Comparison of ENCODE assay signal across 31 cellular contexts in the genomic region with DNA sequence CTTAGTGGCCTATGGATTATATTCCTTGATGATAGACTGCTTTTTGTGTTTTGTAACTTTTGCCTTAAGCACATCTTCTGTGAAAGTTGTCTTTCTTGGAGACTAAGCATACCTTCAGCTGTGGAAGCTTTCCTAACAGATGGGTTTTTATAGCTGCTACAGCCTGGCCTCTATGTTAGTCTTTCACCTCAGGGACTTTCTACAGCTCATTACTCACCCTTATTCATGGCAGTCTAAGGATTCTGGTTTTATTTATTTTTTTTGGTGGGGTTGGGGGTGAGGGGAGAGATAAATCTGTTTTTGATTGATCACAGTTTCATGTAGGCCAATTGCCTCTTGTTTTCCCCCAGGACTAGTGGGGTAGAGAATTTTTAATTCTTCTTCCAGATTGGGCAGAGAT.
"Had no signal": no experiment of that assay in that cellular context is flagged by ENCODE, and none has a peak within 500 bp of the region (broad histone marks: within the 10 kb centered on the region; RNA-seq: fewer than 3 reads in every experiment).

No MANE protein-coding gene starts in this region.

- DNase-seq: activated CD4-positive, alpha-beta T cell treated with anti-CD3 and anti-CD28 coated beads for 48 hours; activated CD4-positive, alpha-beta T cell treated with anti-CD3 and anti-CD28 coated beads, Interleukin-2, amount 50 U/mL, for 48 hours; activated CD8-positive, alpha-beta memory T cell treated with anti-CD3 and anti-CD28 coated beads, Interleukin-2, amount 50 U/mL, for 4 hours; activated effector memory CD4-positive, alpha-beta T cell treated with anti-CD3 and anti-CD28 coated beads, Interleukin-2, amount 50 U/mL, for 16 hours; activated naive CD4-positive, alpha-beta T cell treated with anti-CD3 and anti-CD28 coated beads for 36 hours; activated naive CD8-positive, alpha-beta T cell treated with anti-CD3 and anti-CD28 coated beads for 36 hours; activated T-cell treated with anti-CD3 and anti-CD28 coated beads, Interleukin-2, amount 50 U/mL, for 1 hour; adrenal gland; aorta; caudate nucleus; cortex of kidney; gastrocnemius medialis; glutamatergic neuron; left lung; lower lobe of right lung; mesendoderm; mucosa of descending colon; posterior cingulate gyrus; right cardiac atrium; stimulated activated CD4-positive, alpha-beta T cell treated with anti-CD3 and anti-CD28 coated beads, Interleukin-2, amount 100 ng/mL, for 48 hours; stimulated activated naive CD4-positive, alpha-beta T cell treated with Interleukin-2 at 50 U/mL for 16 hours; testis; transverse colon had no signal

- H3K27me3 Mint-ChIP-seq: activated naive CD8-positive, alpha-beta T cell treated with anti-CD3 and anti-CD28 coated beads for 36 hours; natural killer cell treated with Interleukin-12 subunit alpha and Interleukin-12 subunit beta and Interleukin-15 and Interleukin-18, amount 100 ng/mL, for 72 hours had no signal

- H3K36me3 ChIP-seq: adrenal gland, gastrocnemius medialis, left lung, lower lobe of right lung, transverse colon had no signal

- H3K27me3 ChIP-seq: adrenal gland, gastrocnemius medialis, left lung, testis, transverse colon had no signal

- H3K4me3 ChIP-seq: adrenal gland, gastrocnemius medialis, left lung, lower lobe of right lung, mucosa of descending colon, testis, transverse colon had no signal

- H3K27ac Mint-ChIP-seq: activated naive CD4-positive, alpha-beta T cell treated with anti-CD3 and anti-CD28 coated beads for 36 hours; activated naive CD8-positive, alpha-beta T cell treated with anti-CD3 and anti-CD28 coated beads for 36 hours; activated T-helper 1 cell treated with anti-CD3 and anti-CD28 coated beads, Interleukin-12 subunit alpha, Interleukin-12 subunit beta, Interleukin-2, Interleukin-4 antibody, amounts not matched to agents 30 ng/mL and 10 ng/mL and 1 ng/mL, durations not matched to agents 14 hours and 24 hours and 36 hours; brain; natural killer cell treated with Interleukin-12 subunit alpha and Interleukin-12 subunit beta and Interleukin-15 and Interleukin-18, amount 100 ng/mL, for 72 hours had no signal

- H3K4me1 Mint-ChIP-seq: activated naive CD8-positive, alpha-beta T cell treated with anti-CD3 and anti-CD28 coated beads for 36 hours; brain had no signal

- H3K4me3 Mint-ChIP-seq: activated naive CD4-positive, alpha-beta T cell treated with anti-CD3 and anti-CD28 coated beads for 36 hours; activated naive CD8-positive, alpha-beta T cell treated with anti-CD3 and anti-CD28 coated beads for 36 hours; activated T-helper 1 cell treated with anti-CD3 and anti-CD28 coated beads, Interleukin-12 subunit alpha, Interleukin-12 subunit beta, Interleukin-2, Interleukin-4 antibody, amounts not matched to agents 30 ng/mL and 10 ng/mL and 1 ng/mL, durations not matched to agents 14 hours and 24 hours and 36 hours; brain; natural killer cell treated with Interleukin-12 subunit alpha and Interleukin-12 subunit beta and Interleukin-15 and Interleukin-18, amount 100 ng/mL, for 72 hours had no signal

- H3K9me3 ChIP-seq: adrenal gland, gastrocnemius medialis, left lung, lower lobe of right lung, mucosa of descending colon, testis, transverse colon had no signal

- H3K36me3 Mint-ChIP-seq: activated naive CD8-positive, alpha-beta T cell treated with anti-CD3 and anti-CD28 coated beads for 36 hours; brain had no signal

- FAIRE-seq: endothelial cell of umbilical vein, islet of Langerhans, TTC549, urothelium cell line had no signal

- H3K27ac ChIP-seq: adrenal gland, gastrocnemius medialis, left lung, lower lobe of right lung, testis, transverse colon, VCaP had no signal

- H3K4me1 ChIP-seq: adrenal gland, gastrocnemius medialis, left lung, lower lobe of right lung, testis, transverse colon had no signal
